ENCODE assay signal across 10 cellular contexts in genomic region chr19:5536337-5536894, GRCh38. TPM values are rescaled to one million over a fixed set of nuclear protein-coding genes. Genes with fewer than 3 reads are reported as not detected.
DNase-seq lines count a peak whose midpoint lies in the region; ATAC-seq lines count a peak whose summit lies in the region.
"Had no signal": no experiment of that assay in that cellular context is flagged by ENCODE, and none has a peak within 500 bp of the region (broad histone marks: within the 10 kb centered on the region; RNA-seq: fewer than 3 reads in every experiment).

No MANE protein-coding gene starts in this region.

- intact Hi-C loops in left ventricle myocardium superior (cut with micrococcal nuclease) = no loop called here

- H3K4me3 ChIP-seq in skeletal muscle cell (ENCODE audit: low read depth, low read length) = peak overlapping the region; percentile 6

- DNase-seq in HT-29 (ENCODE audit: low spot score) (peak; percentile 3), SW480 (ENCODE audit: low spot score) (peak; percentile 34), left ventricle myocardium superior (peak; percentile 90), skeletal muscle cell (ENCODE audit: low read depth) (no peak)
- DNase-seq: activated CD4-positive, alpha-beta T cell treated with anti-CD3 and anti-CD28 coated beads for 48 hours; naive B cell had no signal

- ATAC-seq in left ventricle myocardium superior = peak; percentile 90
- ATAC-seq in HG03432 (IDR thresholded peaks at IDR 0.05; ENCODE audit: unreplicated experiment) = no peak
- ATAC-seq in GM19397 (IDR thresholded peaks at IDR 0.05; ENCODE audit: unreplicated experiment) = no peak
- ATAC-seq in HG02610 (IDR thresholded peaks at IDR 0.05; ENCODE audit: unreplicated experiment) = no peak
- ATAC-seq in GM18861 (IDR thresholded peaks at IDR 0.05; ENCODE audit: unreplicated experiment) = no peak

RNA-seq across cellular contexts. Expression of gene TINCR, which starts 31.3 kb away (rescaled TPM):
- not detected in 2 replicates for total RNA-seq in HT-29 (2014; rRNA removed; shearing (Covaris generic))
- not detected for total RNA-seq in left ventricle myocardium superior
